1 cellular context compared by ENCODE assay signal in the genomic region with DNA sequence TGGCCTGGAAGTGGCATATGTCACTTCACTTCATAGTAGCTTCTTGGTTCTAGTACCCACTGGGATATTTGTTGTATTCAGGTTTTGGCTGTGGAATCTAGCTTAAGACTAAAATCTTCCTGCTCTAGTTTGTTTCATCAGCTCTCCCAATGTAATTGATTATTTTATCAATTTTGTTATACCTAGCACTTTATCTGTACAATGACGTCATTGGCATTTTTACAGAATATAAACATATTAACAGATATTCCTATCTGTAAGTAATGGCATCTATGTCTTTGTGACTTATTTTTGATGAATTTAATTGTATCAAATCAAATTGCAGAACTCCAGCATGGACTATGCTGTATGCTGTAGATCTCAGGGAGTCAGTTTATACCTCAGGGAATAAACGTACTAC.
TF ChIP-seq lines count a peak whose summit lies in the region.

No MANE protein-coding gene starts in this region.

TF ChIP-seq in K562, 482 proteins besides CTCF, POLR2A, EP300 and RAD21 (continued from another document):
- TF ChIP-seq, protein P1, sequence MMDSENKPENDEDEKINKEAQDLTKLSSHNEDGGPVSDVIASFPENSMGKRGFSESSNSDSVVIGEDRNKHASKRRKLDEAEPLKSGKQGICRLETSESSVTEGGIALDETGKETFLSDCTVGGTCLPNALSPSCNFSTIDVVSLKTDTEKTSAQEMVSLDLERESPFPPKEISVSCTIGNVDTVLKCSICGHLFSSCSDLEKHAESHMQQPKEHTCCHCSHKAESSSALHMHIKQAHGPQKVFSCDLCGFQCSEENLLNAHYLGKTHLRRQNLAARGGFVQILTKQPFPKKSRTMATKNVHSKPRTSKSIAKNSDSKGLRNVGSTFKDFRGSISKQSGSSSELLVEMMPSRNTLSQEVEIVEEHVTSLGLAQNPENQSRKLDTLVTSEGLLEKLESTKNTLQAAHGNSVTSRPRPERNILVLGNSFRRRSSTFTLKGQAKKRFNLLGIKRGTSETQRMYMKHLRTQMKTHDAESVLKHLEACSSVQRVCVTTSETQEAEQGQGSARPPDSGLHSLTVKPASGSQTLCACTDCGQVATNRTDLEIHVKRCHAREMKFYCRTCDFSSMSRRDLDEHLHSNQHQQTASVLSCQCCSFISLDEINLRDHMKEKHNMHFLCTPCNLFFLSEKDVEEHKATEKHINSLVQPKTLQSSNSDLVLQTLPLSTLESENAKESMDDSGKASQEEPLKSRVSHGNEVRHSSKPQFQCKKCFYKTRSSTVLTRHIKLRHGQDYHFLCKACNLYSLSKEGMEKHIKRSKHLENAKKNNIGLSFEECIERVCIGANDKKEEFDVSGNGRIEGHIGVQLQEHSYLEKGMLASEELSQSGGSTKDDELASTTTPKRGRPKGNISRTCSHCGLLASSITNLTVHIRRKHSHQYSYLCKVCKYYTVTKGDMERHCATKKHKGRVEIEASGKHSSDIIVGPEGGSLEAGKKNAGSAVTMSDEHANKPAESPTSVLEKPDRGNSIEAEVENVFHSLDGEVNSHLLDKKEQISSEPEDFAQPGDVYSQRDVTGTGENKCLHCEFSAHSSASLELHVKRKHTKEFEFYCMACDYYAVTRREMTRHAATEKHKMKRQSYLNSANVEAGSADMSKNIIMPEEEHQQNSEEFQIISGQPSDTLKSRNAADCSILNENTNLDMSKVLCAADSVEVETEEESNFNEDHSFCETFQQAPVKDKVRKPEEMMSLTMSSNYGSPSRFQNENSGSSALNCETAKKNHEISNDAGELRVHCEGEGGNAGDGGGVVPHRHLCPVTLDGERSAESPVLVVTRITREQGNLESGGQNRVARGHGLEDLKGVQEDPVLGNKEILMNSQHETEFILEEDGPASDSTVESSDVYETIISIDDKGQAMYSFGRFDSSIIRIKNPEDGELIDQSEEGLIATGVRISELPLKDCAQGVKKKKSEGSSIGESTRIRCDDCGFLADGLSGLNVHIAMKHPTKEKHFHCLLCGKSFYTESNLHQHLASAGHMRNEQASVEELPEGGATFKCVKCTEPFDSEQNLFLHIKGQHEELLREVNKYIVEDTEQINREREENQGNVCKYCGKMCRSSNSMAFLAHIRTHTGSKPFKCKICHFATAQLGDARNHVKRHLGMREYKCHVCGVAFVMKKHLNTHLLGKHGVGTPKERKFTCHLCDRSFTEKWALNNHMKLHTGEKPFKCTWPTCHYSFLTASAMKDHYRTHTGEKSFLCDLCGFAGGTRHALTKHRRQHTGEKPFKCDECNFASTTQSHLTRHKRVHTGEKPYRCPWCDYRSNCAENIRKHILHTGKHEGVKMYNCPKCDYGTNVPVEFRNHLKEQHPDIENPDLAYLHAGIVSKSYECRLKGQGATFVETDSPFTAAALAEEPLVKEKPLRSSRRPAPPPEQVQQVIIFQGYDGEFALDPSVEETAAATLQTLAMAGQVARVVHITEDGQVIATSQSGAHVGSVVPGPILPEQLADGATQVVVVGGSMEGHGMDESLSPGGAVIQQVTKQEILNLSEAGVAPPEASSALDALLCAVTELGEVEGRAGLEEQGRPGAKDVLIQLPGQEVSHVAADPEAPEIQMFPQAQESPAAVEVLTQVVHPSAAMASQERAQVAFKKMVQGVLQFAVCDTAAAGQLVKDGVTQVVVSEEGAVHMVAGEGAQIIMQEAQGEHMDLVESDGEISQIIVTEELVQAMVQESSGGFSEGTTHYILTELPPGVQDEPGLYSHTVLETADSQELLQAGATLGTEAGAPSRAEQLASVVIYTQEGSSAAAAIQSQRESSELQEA (IDR thresholded peaks at IDR 0.05; ENCODE audit: low read depth) = no peak
- TF ChIP-seq NEUROD1 (IDR thresholded peaks at IDR 0.05; ENCODE audit: borderline replicate concordance, low read depth, low read length, partially characterized antibody) = no peak
- TF ChIP-seq, protein P2, sequence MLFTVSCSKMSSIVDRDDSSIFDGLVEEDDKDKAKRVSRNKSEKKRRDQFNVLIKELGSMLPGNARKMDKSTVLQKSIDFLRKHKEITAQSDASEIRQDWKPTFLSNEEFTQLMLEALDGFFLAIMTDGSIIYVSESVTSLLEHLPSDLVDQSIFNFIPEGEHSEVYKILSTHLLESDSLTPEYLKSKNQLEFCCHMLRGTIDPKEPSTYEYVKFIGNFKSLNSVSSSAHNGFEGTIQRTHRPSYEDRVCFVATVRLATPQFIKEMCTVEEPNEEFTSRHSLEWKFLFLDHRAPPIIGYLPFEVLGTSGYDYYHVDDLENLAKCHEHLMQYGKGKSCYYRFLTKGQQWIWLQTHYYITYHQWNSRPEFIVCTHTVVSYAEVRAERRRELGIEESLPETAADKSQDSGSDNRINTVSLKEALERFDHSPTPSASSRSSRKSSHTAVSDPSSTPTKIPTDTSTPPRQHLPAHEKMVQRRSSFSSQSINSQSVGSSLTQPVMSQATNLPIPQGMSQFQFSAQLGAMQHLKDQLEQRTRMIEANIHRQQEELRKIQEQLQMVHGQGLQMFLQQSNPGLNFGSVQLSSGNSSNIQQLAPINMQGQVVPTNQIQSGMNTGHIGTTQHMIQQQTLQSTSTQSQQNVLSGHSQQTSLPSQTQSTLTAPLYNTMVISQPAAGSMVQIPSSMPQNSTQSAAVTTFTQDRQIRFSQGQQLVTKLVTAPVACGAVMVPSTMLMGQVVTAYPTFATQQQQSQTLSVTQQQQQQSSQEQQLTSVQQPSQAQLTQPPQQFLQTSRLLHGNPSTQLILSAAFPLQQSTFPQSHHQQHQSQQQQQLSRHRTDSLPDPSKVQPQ (CRISPR knock-in tag; IDR thresholded peaks at IDR 0.05; ENCODE audit: borderline replicate concordance) = no peak
- TF ChIP-seq TRIM24 (IDR thresholded peaks at IDR 0.05) = no peak
- no peak for TF ChIP-seq SMAD2 (IDR thresholded peaks at IDR 0.05; ENCODE audit: low read depth, low read length)
- no peak for TF ChIP-seq POLR3G (IDR thresholded peaks at IDR 0.05; ENCODE audit: extremely low read depth, insufficient read length, insufficient replicate concordance)
- no peak for TF ChIP-seq ZNF121 (CRISPR knock-in tag; conservative IDR thresholded peaks at IDR 0.05)
- TF ChIP-seq, protein P3, sequence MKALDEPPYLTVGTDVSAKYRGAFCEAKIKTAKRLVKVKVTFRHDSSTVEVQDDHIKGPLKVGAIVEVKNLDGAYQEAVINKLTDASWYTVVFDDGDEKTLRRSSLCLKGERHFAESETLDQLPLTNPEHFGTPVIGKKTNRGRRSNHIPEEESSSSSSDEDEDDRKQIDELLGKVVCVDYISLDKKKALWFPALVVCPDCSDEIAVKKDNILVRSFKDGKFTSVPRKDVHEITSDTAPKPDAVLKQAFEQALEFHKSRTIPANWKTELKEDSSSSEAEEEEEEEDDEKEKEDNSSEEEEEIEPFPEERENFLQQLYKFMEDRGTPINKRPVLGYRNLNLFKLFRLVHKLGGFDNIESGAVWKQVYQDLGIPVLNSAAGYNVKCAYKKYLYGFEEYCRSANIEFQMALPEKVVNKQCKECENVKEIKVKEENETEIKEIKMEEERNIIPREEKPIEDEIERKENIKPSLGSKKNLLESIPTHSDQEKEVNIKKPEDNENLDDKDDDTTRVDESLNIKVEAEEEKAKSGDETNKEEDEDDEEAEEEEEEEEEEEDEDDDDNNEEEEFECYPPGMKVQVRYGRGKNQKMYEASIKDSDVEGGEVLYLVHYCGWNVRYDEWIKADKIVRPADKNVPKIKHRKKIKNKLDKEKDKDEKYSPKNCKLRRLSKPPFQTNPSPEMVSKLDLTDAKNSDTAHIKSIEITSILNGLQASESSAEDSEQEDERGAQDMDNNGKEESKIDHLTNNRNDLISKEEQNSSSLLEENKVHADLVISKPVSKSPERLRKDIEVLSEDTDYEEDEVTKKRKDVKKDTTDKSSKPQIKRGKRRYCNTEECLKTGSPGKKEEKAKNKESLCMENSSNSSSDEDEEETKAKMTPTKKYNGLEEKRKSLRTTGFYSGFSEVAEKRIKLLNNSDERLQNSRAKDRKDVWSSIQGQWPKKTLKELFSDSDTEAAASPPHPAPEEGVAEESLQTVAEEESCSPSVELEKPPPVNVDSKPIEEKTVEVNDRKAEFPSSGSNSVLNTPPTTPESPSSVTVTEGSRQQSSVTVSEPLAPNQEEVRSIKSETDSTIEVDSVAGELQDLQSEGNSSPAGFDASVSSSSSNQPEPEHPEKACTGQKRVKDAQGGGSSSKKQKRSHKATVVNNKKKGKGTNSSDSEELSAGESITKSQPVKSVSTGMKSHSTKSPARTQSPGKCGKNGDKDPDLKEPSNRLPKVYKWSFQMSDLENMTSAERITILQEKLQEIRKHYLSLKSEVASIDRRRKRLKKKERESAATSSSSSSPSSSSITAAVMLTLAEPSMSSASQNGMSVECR (CRISPR knock-in tag; IDR thresholded peaks at IDR 0.05) = no peak
- TF ChIP-seq ARHGAP35 (IDR thresholded peaks at IDR 0.05; ENCODE audit: partially characterized antibody) = no peak
- TF ChIP-seq SUPT5H (IDR thresholded peaks at IDR 0.05) = no peak
- TF ChIP-seq ATF7 (IDR thresholded peaks at IDR 0.05) = peak; percentile 52; the same call in 1 of the 2 replicates
